ENCODE assay signal across 17 cellular contexts in genomic region chr2:123717616-123718279, GRCh38.
DNase-seq lines count a peak whose midpoint lies in the region; TF ChIP-seq lines count a peak whose summit lies in the region.
"Had no signal": no experiment of that assay in that cellular context is flagged by ENCODE, and none has a peak within 500 bp of the region (broad histone marks: within the 10 kb centered on the region; RNA-seq: fewer than 3 reads in every experiment).

No MANE protein-coding gene starts in this region.

- TF ChIP-seq CTCF in A673 (conservative IDR thresholded peaks at IDR 0.05; ENCODE audit: low read depth, low read length) (no peak), BE2C (IDR thresholded peaks at IDR 0.05; ENCODE audit: low read depth, low read length) (no peak), brain (conservative IDR thresholded peaks at IDR 0.05) (no peak)

- no peaks in the 10 kb centered on the region for H3K27me3 ChIP-seq in A673 (replicated peaks; ENCODE audit: insufficient read depth, low read depth, low read length, poor library complexity)
- no peaks in the 10 kb centered on the region for H3K27me3 ChIP-seq in BE2C
- H3K27me3 ChIP-seq: BLaER1 treated with 17β-estradiol and CSF1 and Interleukin-3, amounts not matched to agents 10 nM and 100 nM had no signal

- H3K9me3 Mint-ChIP-seq in brain: peaks cover 2 to 10% (median 4%) of the 10 kb centered on the region in 5 experiments

- POLR2A ChIA-PET in A673 (lab: Charles Lee; ENCODE audit: low non-redundant PET): no interaction called here

- peaks cover 8% of the 10 kb centered on the region for H3K4me1 ChIP-seq in A673 (ENCODE audit: insufficient read depth, low read length, poor library complexity, severe bottlenecking)
- H3K4me1 ChIP-seq in BE2C: no peaks in the 10 kb centered on the region
- H3K4me1 ChIP-seq: A549; BLaER1 treated with 17β-estradiol and CSF1 and Interleukin-3, amounts not matched to agents 10 nM and 100 nM had no signal

- H3K36me3 Mint-ChIP-seq in brain: no peaks in the 10 kb centered on the region
- H3K36me3 Mint-ChIP-seq: CD4-positive, CD25-positive, alpha-beta regulatory T cell had no signal

- no TSS peak for BruUV-seq in A673 (replicated peaks; lab: Mats Ljungman, UMichigan)

- no peak overlapping the region for H3K4me3 Mint-ChIP-seq in brain
- H3K4me3 Mint-ChIP-seq: CD4-positive, CD25-positive, alpha-beta regulatory T cell had no signal

- H3K9me3 ChIP-seq in A673 (ENCODE audit: low read depth, low read length, poor library complexity, severe bottlenecking) (peaks cover 5% of the 10 kb centered on the region), BE2C (no peaks in the 10 kb centered on the region)
- H3K9me3 ChIP-seq: A549; BLaER1 treated with 17β-estradiol and CSF1 and Interleukin-3, amounts not matched to agents 10 nM and 100 nM had no signal

- DNase-seq in A673 (ENCODE audit: low spot score) (peak; percentile 78), BE2C (peak; percentile 15), pons (ENCODE audit: low spot score) (peak; percentile 19), AG08395 (ENCODE audit: low spot score) (no peak), KG1 (lab: John Stamatoyannopoulos, UW) (no peak), anterior cingulate cortex (lab: John Stamatoyannopoulos, UW) (no peak)
- DNase-seq: AML-193; Calu3; CD4-positive, CD25-positive, alpha-beta regulatory T cell; DMS 273 treated with DMSO at 0.1 percent for 48 hours; DMS79; GM23248 had no signal

- H3K4me1 Mint-ChIP-seq in brain: peaks cover 17% of the 10 kb centered on the region
- H3K4me1 Mint-ChIP-seq: CD4-positive, CD25-positive, alpha-beta regulatory T cell had no signal

- H3K36me3 ChIP-seq in A673 (ENCODE audit: insufficient read depth, low read length, poor library complexity, severe bottlenecking) (no peaks in the 10 kb centered on the region), BE2C (no peaks in the 10 kb centered on the region)
- H3K36me3 ChIP-seq: BLaER1 treated with 17β-estradiol and CSF1 and Interleukin-3, amounts not matched to agents 10 nM and 100 nM had no signal

- peak overlapping the region in 3 of 5 experiments; percentile 33 to 73 (median 60) for H3K27ac Mint-ChIP-seq in brain
- H3K27ac Mint-ChIP-seq: CD4-positive, CD25-positive, alpha-beta regulatory T cell had no signal

- no peaks in the 10 kb centered on the region for H3K27me3 Mint-ChIP-seq in brain
- H3K27me3 Mint-ChIP-seq: CD4-positive, CD25-positive, alpha-beta regulatory T cell had no signal

- H3K27ac ChIP-seq in A673 (ENCODE audit: low read depth, low read length, poor library complexity, severe bottlenecking): no peak overlapping the region
- H3K27ac ChIP-seq: A549; BLaER1 treated with 17β-estradiol and CSF1 and Interleukin-3, amounts not matched to agents 10 nM and 100 nM; GM23248; HL-60 had no signal

- CTCF ChIA-PET in A673 (lab: Charles Lee): no interaction called here

- H3K4me3 ChIP-seq in A673 (ENCODE audit: low read depth, low read length, poor library complexity, severe bottlenecking): no peak overlapping the region
- H3K4me3 ChIP-seq in BE2C (ENCODE audit: low read depth, low read length): no peak overlapping the region
- H3K4me3 ChIP-seq: A549; BLaER1 treated with 17β-estradiol and CSF1 and Interleukin-3, amounts not matched to agents 10 nM and 100 nM; GM12878; GM23248 had no signal

- intact Hi-C loops in A673 (cut with micrococcal nuclease; ENCODE audit: unreplicated experiment): no loop called here

Comparison
In these comparisons a context has a peak if more than half of its experiments do, and no peak if none do; other contexts are left out.
1. DNase-seq: peak in A673 (single experiment), BE2C (single experiment) and pons (single experiment); none in AG08395 (single experiment), KG1 (single experiment) and anterior cingulate cortex (0 of 58).